Comparison of ENCODE assay signal across 9 cellular contexts in the genomic region with DNA sequence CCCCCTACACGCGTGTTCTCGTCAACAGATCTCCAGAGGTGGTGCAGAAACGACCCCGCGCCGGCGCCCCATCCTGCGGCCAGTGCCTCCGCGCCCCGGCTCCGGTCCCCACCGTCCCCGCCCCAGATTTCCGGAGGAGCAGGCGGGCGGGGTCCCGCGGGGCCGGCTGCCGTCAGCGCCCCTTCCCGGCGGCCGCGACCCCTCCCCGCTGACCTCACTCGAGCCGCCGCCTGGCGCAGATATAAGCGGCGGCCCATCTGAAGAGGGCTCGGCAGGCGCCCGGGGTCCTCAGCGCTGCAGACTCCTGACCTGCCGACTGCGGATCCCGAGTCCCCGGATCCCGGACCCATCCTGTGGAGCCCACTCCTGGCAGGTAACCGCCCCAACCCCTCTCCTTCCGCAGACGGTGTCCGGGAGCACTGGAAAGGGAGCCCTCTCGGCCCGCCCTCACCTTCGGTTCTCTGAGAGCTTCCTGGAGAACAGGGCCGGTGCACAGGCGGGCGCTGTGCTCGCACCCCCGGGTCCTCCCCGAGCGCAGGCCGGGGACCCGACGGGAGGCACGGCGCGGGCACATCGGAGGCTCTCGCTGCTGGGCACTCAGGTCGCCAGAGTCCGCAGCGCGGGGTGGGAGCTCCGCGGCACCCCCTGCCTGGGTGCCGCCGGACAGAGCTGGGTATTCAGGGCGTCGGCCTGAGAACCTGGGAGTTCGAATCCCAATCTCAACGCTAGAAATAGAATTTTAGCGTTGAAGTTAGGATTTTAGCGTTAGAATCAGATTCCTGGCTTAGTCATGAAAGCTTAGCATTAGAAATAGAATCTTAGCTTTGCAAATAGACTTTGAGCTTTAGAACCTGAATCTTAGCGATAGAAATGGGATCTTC. TPM values are rescaled to one million over a fixed set of nuclear protein-coding genes. Genes with fewer than 3 reads are reported as not detected.
DNase-seq lines count a peak whose midpoint lies in the region; ATAC-seq and TF ChIP-seq lines count a peak whose summit lies in the region.
"Had no signal": no experiment of that assay in that cellular context is flagged by ENCODE, and none has a peak within 500 bp of the region (broad histone marks: within the 10 kb centered on the region; RNA-seq: fewer than 3 reads in every experiment).

Gene TRH, plus strand, starts transcription at position 270 of the 881 bp plus-strand sequence. CDS start 1,097 bp downstream, outside the sequence.

- H3K27ac ChIP-seq in CD8-positive, alpha-beta memory T cell (ENCODE audit: low read depth, low read length) = no peak within 1 kb of the TSS
- H3K27ac ChIP-seq in esophagus (ENCODE audit: low read depth in 2 of 2, low read length in 1 of 2) (no peak within 1 kb of the TSS), parathyroid adenoma (no peak within 1 kb of the TSS)

- CTCF ChIA-PET in CD8-positive, alpha-beta memory T cell (lab: Charles Lee) = interaction anchor here (1.0 to 1.5 kb wide), 2 partner anchors 9 to 20 kb away, joined by 3 to 4 read pairs; no protein-coding TSS in a partner anchor

- H3K9me3 Mint-ChIP-seq in CD8-positive, alpha-beta memory T cell = no peaks in the 10 kb centered on the region
- H3K9me3 Mint-ChIP-seq in activated T-helper 1 cell treated with anti-CD3 and anti-CD28 coated beads, Interleukin-12 subunit alpha, Interleukin-12 subunit beta, Interleukin-2, Interleukin-4 antibody, amounts not matched to agents 30 ng/mL and 10 ng/mL and 1 ng/mL, durations not matched to agents 14 hours and 24 hours and 36 hours = no peaks in the 10 kb centered on the region

- no peak within 1 kb of the TSS for H3K4me3 ChIP-seq in CD8-positive, alpha-beta memory T cell (ENCODE audit: low read length)
- H3K4me3 ChIP-seq in NT2/D1 (ENCODE audit: insufficient read length, low read depth) (peak within 1 kb of the TSS; percentile 50), esophagus (ENCODE audit: low read depth in 1 of 2, low read length in 2 of 2) (peak within 1 kb of the TSS; percentile 12 to 14), parathyroid adenoma (ENCODE audit: low read depth, low read length) (peak within 1 kb of the TSS; percentile 14)

- no peak for TF ChIP-seq CTCF in parathyroid adenoma (IDR thresholded peaks at IDR 0.05)

- no peak for DNase-seq in CD8-positive, alpha-beta memory T cell
- DNase-seq in NT2/D1 (ENCODE audit: low read depth, low spot score) (no peak), UCSD-AML1 (lab: John Stamatoyannopoulos, UW; ENCODE audit: unreplicated experiment) (no peak)
- no peak for DNase-seq in activated T-helper 1 cell treated with anti-CD3 and anti-CD28 coated beads, Interleukin-12 subunit alpha, Interleukin-12 subunit beta, Interleukin-2, Interleukin-4 antibody, amounts not matched to agents 30 ng/mL and 10 ng/mL and 1 ng/mL, durations not matched to agents 14 hours and 24 hours and 36 hours (ENCODE audit: low spot score)
- DNase-seq in activated effector memory CD4-positive, alpha-beta T cell treated with anti-CD3 and anti-CD28 coated beads, Interleukin-2, amount 50 U/mL, for 16 hours = no peak
- DNase-seq: NCI-H446 had no signal

- H3K4me1 Mint-ChIP-seq in CD8-positive, alpha-beta memory T cell = peaks cover 6 to 13% (median 7%) of the 10 kb centered on the region in 3 donors
- peaks cover 5% of the 10 kb centered on the region for H3K4me1 Mint-ChIP-seq in activated T-helper 1 cell treated with anti-CD3 and anti-CD28 coated beads, Interleukin-12 subunit alpha, Interleukin-12 subunit beta, Interleukin-2, Interleukin-4 antibody, amounts not matched to agents 30 ng/mL and 10 ng/mL and 1 ng/mL, durations not matched to agents 14 hours and 24 hours and 36 hours (ENCODE audit: low read depth)

- peak within 1 kb of the TSS; percentile 26 for H3K4me2 ChIP-seq in parathyroid adenoma (ENCODE audit: low read length)

- no peaks in the 10 kb centered on the region for H3K36me3 ChIP-seq in CD8-positive, alpha-beta memory T cell (ENCODE audit: insufficient read depth, low read length)
- H3K36me3 ChIP-seq in NT2/D1 (ENCODE audit: insufficient read depth, insufficient read length, low read length) (no peaks in the 10 kb centered on the region), esophagus (ENCODE audit: control insufficient read depth in 2 of 2, insufficient read depth in 2 of 2, low read length in 1 of 2) (no peaks in the 10 kb centered on the region), parathyroid adenoma (ENCODE audit: control insufficient read depth, insufficient read depth, low read length) (no peaks in the 10 kb centered on the region)

- no peaks in the 10 kb centered on the region for H3K36me3 Mint-ChIP-seq in CD8-positive, alpha-beta memory T cell
- no peaks in the 10 kb centered on the region for H3K36me3 Mint-ChIP-seq in activated T-helper 1 cell treated with anti-CD3 and anti-CD28 coated beads, Interleukin-12 subunit alpha, Interleukin-12 subunit beta, Interleukin-2, Interleukin-4 antibody, amounts not matched to agents 30 ng/mL and 10 ng/mL and 1 ng/mL, durations not matched to agents 14 hours and 24 hours and 36 hours (ENCODE audit: low read depth)

- peak within 1 kb of the TSS in 1 of 8 donors; percentile 78 for H3K27ac Mint-ChIP-seq in CD8-positive, alpha-beta memory T cell
- no peak within 1 kb of the TSS for H3K27ac Mint-ChIP-seq in activated T-helper 1 cell treated with anti-CD3 and anti-CD28 coated beads, Interleukin-12 subunit alpha, Interleukin-12 subunit beta, Interleukin-2, Interleukin-4 antibody, amounts not matched to agents 30 ng/mL and 10 ng/mL and 1 ng/mL, durations not matched to agents 14 hours and 24 hours and 36 hours

- peak within 1 kb of the TSS; percentile 65 for H3K9ac ChIP-seq in NT2/D1 (ENCODE audit: insufficient read length, low read depth)
- no peak within 1 kb of the TSS for H3K9ac ChIP-seq in parathyroid adenoma

- WGBS in esophagus, 2 donors = 4 to 6% methylated on average over 80 of the region's 80 CpGs

- H2AFZ ChIP-seq in parathyroid adenoma = peak within 1 kb of the TSS; percentile 60

- ATAC-seq in HG03108 (IDR thresholded peaks at IDR 0.05; ENCODE audit: unreplicated experiment) = no peak

- POLR2A ChIA-PET in CD8-positive, alpha-beta memory T cell (lab: Charles Lee) = no interaction called here

- peaks cover 16% of the 10 kb centered on the region for H3K27me3 ChIP-seq in CD8-positive, alpha-beta memory T cell (ENCODE audit: insufficient read depth, low read length, poor library complexity, severe bottlenecking)
- peaks cover 76% of the 10 kb centered on the region for H3K27me3 ChIP-seq in NT2/D1 (ENCODE audit: insufficient read depth, insufficient read length)
- H3K27me3 ChIP-seq in esophagus (ENCODE audit: control insufficient read depth in 1 of 2, insufficient read depth in 2 of 2, low read length in 2 of 2) = peaks cover 0 to 21% of the 10 kb centered on the region in 2 donors
- H3K27me3 ChIP-seq in parathyroid adenoma (ENCODE audit: control insufficient read depth, insufficient read depth, low read length) = peaks cover 10% of the 10 kb centered on the region

- H3K9me3 ChIP-seq in CD8-positive, alpha-beta memory T cell (ENCODE audit: low read length) = no peaks in the 10 kb centered on the region
- H3K9me3 ChIP-seq in NT2/D1 (ENCODE audit: insufficient read depth, low read length) = no peaks in the 10 kb centered on the region
- H3K9me3 ChIP-seq in esophagus (ENCODE audit: control insufficient read depth in 2 of 2, insufficient read depth in 1 of 2, low read depth in 1 of 2, low read length in 1 of 2) = no peaks in the 10 kb centered on the region
- H3K9me3 ChIP-seq in parathyroid adenoma (ENCODE audit: control insufficient read depth, low read length) = no peaks in the 10 kb centered on the region

- peaks cover 6% of the 10 kb centered on the region for H3K4me1 ChIP-seq in CD8-positive, alpha-beta memory T cell (ENCODE audit: insufficient read depth, low read length)
- H3K4me1 ChIP-seq in NT2/D1 (ENCODE audit: insufficient read depth, insufficient read length) (peaks cover 17% of the 10 kb centered on the region), esophagus (ENCODE audit: control insufficient read depth in 2 of 2, insufficient read depth in 2 of 2, low read length in 1 of 2) (peaks cover 4 to 6% of the 10 kb centered on the region in 2 donors), parathyroid adenoma (no peaks in the 10 kb centered on the region)

- intact Hi-C loops in activated T-helper 1 cell treated with anti-CD3 and anti-CD28 coated beads, Interleukin-12 subunit alpha, Interleukin-12 subunit beta, Interleukin-2, Interleukin-4 antibody, amounts not matched to agents 30 ng/mL and 10 ng/mL and 1 ng/mL, durations not matched to agents 14 hours and 24 hours and 36 hours (cut with micrococcal nuclease) = no loop called here

- no peaks in the 10 kb centered on the region for H3K79me2 ChIP-seq in parathyroid adenoma

- peaks cover 41 to 69% of the 10 kb centered on the region in 2 donors for H3K27me3 Mint-ChIP-seq in CD8-positive, alpha-beta memory T cell
- peaks cover 60% of the 10 kb centered on the region for H3K27me3 Mint-ChIP-seq in activated T-helper 1 cell treated with anti-CD3 and anti-CD28 coated beads, Interleukin-12 subunit alpha, Interleukin-12 subunit beta, Interleukin-2, Interleukin-4 antibody, amounts not matched to agents 30 ng/mL and 10 ng/mL and 1 ng/mL, durations not matched to agents 14 hours and 24 hours and 36 hours (ENCODE audit: insufficient read depth)

- H3K4me3 Mint-ChIP-seq in CD8-positive, alpha-beta memory T cell = peak within 1 kb of the TSS; percentile 26 to 83 (median 79)
- no peak within 1 kb of the TSS for H3K4me3 Mint-ChIP-seq in activated T-helper 1 cell treated with anti-CD3 and anti-CD28 coated beads, Interleukin-12 subunit alpha, Interleukin-12 subunit beta, Interleukin-2, Interleukin-4 antibody, amounts not matched to agents 30 ng/mL and 10 ng/mL and 1 ng/mL, durations not matched to agents 14 hours and 24 hours and 36 hours

RNA-seq across cellular contexts. Expression of gene TRH, which starts in this region (rescaled TPM):
- total RNA-seq in CD8-positive, alpha-beta memory T cell = not detected
- polyA plus RNA-seq in CD8-positive, alpha-beta memory T cell = not detected
- polyA plus RNA-seq in esophagus = not detected
- not detected in 2 replicates for total RNA-seq in activated T-helper 1 cell treated with anti-CD3 and anti-CD28 coated beads, Interleukin-12 subunit alpha, Interleukin-12 subunit beta, Interleukin-2, Interleukin-4 antibody, amounts not matched to agents 30 ng/mL and 10 ng/mL and 1 ng/mL, durations not matched to agents 14 hours and 24 hours and 36 hours
